ENCODE assay signal across 11 cellular contexts in the genomic region with DNA sequence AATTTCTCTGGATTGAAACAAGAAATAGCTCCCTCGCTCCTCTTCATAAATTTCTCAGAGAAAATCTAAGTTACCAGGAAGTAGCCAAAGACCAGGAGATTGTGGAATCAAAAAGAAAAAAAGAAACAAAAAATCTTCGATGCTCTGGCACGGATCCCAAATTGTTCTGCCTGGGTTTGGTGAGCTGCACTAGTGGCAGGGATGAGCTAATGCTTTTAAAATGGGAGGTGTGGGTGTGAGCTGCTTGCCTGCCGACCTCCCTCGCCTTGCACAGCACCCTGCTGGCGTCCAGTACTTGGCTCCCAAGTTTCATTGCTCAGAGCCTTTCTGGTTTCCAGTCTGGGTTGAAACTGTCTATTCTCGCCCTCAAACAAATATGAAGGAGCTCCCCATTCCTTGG. TPM values are rescaled to one million over a fixed set of nuclear protein-coding genes. Genes with fewer than 3 reads are reported as not detected.
A peak's percentile ranks its signal among the peaks of the same experiment; 100 is the strongest.
DNase-seq lines count a peak whose midpoint lies in the region; ATAC-seq and TF ChIP-seq lines count a peak whose summit lies in the region.
"Had no signal": no experiment of that assay in that cellular context is flagged by ENCODE, and none has a peak within 500 bp of the region (broad histone marks: within the 10 kb centered on the region; RNA-seq: fewer than 3 reads in every experiment).

No MANE protein-coding gene starts in this region.

- no peak for ATAC-seq in GM21515 (IDR thresholded peaks at IDR 0.05; ENCODE audit: unreplicated experiment)

- intact Hi-C loops in esophagus squamous epithelium (cut with DNase I) (loop anchor here (10.0 kb wide), 1 partner anchor 181 kb away; no protein-coding TSS in a partner anchor), uterus (cut with DNase I; ENCODE audit: low total_unique reads) (no loop called here)

- no peak for TF ChIP-seq POLR2A in esophagus squamous epithelium (IDR thresholded peaks at IDR 0.05)
- no peak for TF ChIP-seq POLR2A in uterus (IDR thresholded peaks at IDR 0.05)

- 44 to 53% methylated on average over 7 of the region's 7 CpGs for WGBS in esophagus squamous epithelium, 2 donors

- H3K4me1 Mint-ChIP-seq in nephron = peaks cover 81% of the 10 kb centered on the region
- no peaks in the 10 kb centered on the region for H3K4me1 Mint-ChIP-seq in activated naive CD4-positive, alpha-beta T cell treated with anti-CD3 and anti-CD28 coated beads, Interleukin-2, amount 10 ng/mL, durations not matched to agents 7 days and 5 days

- H3K27me3 Mint-ChIP-seq in nephron (ENCODE audit: low read depth) = peaks cover under 1% of the 10 kb centered on the region
- peaks cover 72% of the 10 kb centered on the region for H3K27me3 Mint-ChIP-seq in activated naive CD4-positive, alpha-beta T cell treated with anti-CD3 and anti-CD28 coated beads, Interleukin-2, amount 10 ng/mL, durations not matched to agents 7 days and 5 days

- TF ChIP-seq CTCF in esophagus squamous epithelium (IDR thresholded peaks at IDR 0.05) (no peak), nephron (IDR thresholded peaks at IDR 0.05; ENCODE audit: unreplicated experiment in 3 of 3) (no peak), uterus (IDR thresholded peaks at IDR 0.05) (no peak)

- H3K27ac ChIP-seq in esophagus squamous epithelium (peak overlapping the region; percentile 71 to 87 (median 79)), uterus (peak overlapping the region; percentile 92 to 95)
- H3K27ac ChIP-seq: 22Rv1, SJCRH30 had no signal

- DNase-seq in DMS 273 (lab: John Stamatoyannopoulos, UW; ENCODE audit: unreplicated experiment) = peak; percentile 10
- DNase-seq in DMS 273 treated with DMSO at 0.1 percent for 48 hours (lab: John Stamatoyannopoulos, UW) = no peak
- no peak for DNase-seq in esophagus squamous epithelium (lab: John Stamatoyannopoulos, UW)
- DNase-seq in uterus = peak in 1 of 2 donors; percentile 66
- no peak for DNase-seq in activated naive CD4-positive, alpha-beta T cell treated with anti-CD3 and anti-CD28 coated beads, Interleukin-2, amount 10 ng/mL, durations not matched to agents 7 days and 5 days
- no peak for DNase-seq in SW 1271 (lab: John Stamatoyannopoulos, UW)
- DNase-seq: NCI-H1694 treated with DMSO at 0.1 percent for 48 hours had no signal

- H3K4me3 Mint-ChIP-seq in nephron = peak overlapping the region; percentile 86 to 99 (median 96)
- no peak overlapping the region for H3K4me3 Mint-ChIP-seq in activated naive CD4-positive, alpha-beta T cell treated with anti-CD3 and anti-CD28 coated beads, Interleukin-2, amount 10 ng/mL, durations not matched to agents 7 days and 5 days

- no peaks in the 10 kb centered on the region for H3K9me3 Mint-ChIP-seq in nephron
- H3K9me3 Mint-ChIP-seq in activated naive CD4-positive, alpha-beta T cell treated with anti-CD3 and anti-CD28 coated beads, Interleukin-2, amount 10 ng/mL, durations not matched to agents 7 days and 5 days = no peaks in the 10 kb centered on the region

- no peaks in the 10 kb centered on the region for H3K36me3 Mint-ChIP-seq in nephron (ENCODE audit: low read depth)
- no peaks in the 10 kb centered on the region for H3K36me3 Mint-ChIP-seq in activated naive CD4-positive, alpha-beta T cell treated with anti-CD3 and anti-CD28 coated beads, Interleukin-2, amount 10 ng/mL, durations not matched to agents 7 days and 5 days

- CTCF ChIA-PET in activated naive CD4-positive, alpha-beta T cell treated with anti-CD3 and anti-CD28 coated beads, Interleukin-2, amount 10 ng/mL, durations not matched to agents 7 days and 5 days (lab: Charles Lee) = interaction anchor here (1.0 kb wide), 1 partner anchor 9 kb away, joined by 4 read pairs; no protein-coding TSS in a partner anchor

- H3K9me3 ChIP-seq in esophagus squamous epithelium = no peaks in the 10 kb centered on the region
- no peaks in the 10 kb centered on the region for H3K9me3 ChIP-seq in uterus
- H3K9me3 ChIP-seq: SJCRH30 had no signal

- H3K4me3 ChIP-seq in esophagus squamous epithelium (peak overlapping the region; percentile 46 to 80 (median 74)), uterus (peak overlapping the region; percentile 80 to 86)

- H3K4me1 ChIP-seq in esophagus squamous epithelium (peaks cover 10 to 80% (median 11%) of the 10 kb centered on the region in 3 donors), uterus (peaks cover 0 to 6% of the 10 kb centered on the region in 2 donors)

- peak overlapping the region; percentile 24 to 83 (median 80) for H3K27ac Mint-ChIP-seq in nephron
- no peak overlapping the region for H3K27ac Mint-ChIP-seq in activated naive CD4-positive, alpha-beta T cell treated with anti-CD3 and anti-CD28 coated beads, Interleukin-2, amount 10 ng/mL, durations not matched to agents 7 days and 5 days

- H3K36me3 ChIP-seq in esophagus squamous epithelium (no peaks in the 10 kb centered on the region), uterus (no peaks in the 10 kb centered on the region)

- H3K27me3 ChIP-seq in esophagus squamous epithelium = peaks cover 0 to 49% (median 2%) of the 10 kb centered on the region in 4 donors
- no peaks in the 10 kb centered on the region for H3K27me3 ChIP-seq in uterus
- H3K27me3 ChIP-seq: SJCRH30 had no signal

RNA-seq across cellular contexts. Expression of gene TIMP3, which starts 2.5 kb away (rescaled TPM):
- total RNA-seq in esophagus squamous epithelium (100 to 1,000 TPM in 1 of 4 donors, 10 to 100 TPM in 3; 15.3 to 306 (median 54.2) TPM), uterus (100 to 1,000 TPM; 192 to 702 (median 423) TPM)
